Comparison of ENCODE assay signal across 25 cellular contexts in genomic region chr6:70616728-70617260, GRCh38. TPM values are rescaled to one million over a fixed set of nuclear protein-coding genes. Genes with fewer than 3 reads are reported as not detected.
DNase-seq lines count a peak whose midpoint lies in the region; ATAC-seq, FAIRE-seq and TF ChIP-seq lines count a peak whose summit lies in the region.
"Had no signal": no experiment of that assay in that cellular context is flagged by ENCODE, and none has a peak within 500 bp of the region (broad histone marks: within the 10 kb centered on the region; RNA-seq: fewer than 3 reads in every experiment).

No MANE protein-coding gene starts in this region.

- H3K4me2 ChIP-seq in HepG2 (ENCODE audit: low read depth, low read length) = no peak overlapping the region
- H3K4me2 ChIP-seq in neural progenitor cell = no peak overlapping the region

- H3K4me3 ChIP-seq in breast epithelium (no peak overlapping the region), HepG2 (replicated peaks in 1 of 3; ENCODE audit: insufficient read depth in 1 of 3, low read depth in 2 of 3, low read length in 3 of 3) (no peak overlapping the region), transverse colon (no peak overlapping the region), tibial artery (no peak overlapping the region), neural progenitor cell (no peak overlapping the region)
- H3K4me3 ChIP-seq: MG63, SK-N-MC had no signal

- H4K20me1 ChIP-seq in HepG2 (ENCODE audit: insufficient read depth, low read length) (no peaks in the 10 kb centered on the region), neural progenitor cell (ENCODE audit: low read depth) (no peaks in the 10 kb centered on the region)

- H3K4me1 ChIP-seq in breast epithelium (no peaks in the 10 kb centered on the region), HepG2 (ENCODE audit: insufficient read depth, low read length) (peaks cover 7% of the 10 kb centered on the region; the same call in 1 of the 2 replicates), transverse colon (peaks cover 0 to 7% (median 0%) of the 10 kb centered on the region in 4 donors), tibial artery (no peaks in the 10 kb centered on the region), neural progenitor cell (no peaks in the 10 kb centered on the region)

- H3K9me3 Mint-ChIP-seq in MCF 10A (ENCODE audit: unreplicated experiment) (no peaks in the 10 kb centered on the region), neural progenitor cell (no peaks in the 10 kb centered on the region)
- H3K9me3 Mint-ChIP-seq: CD8-positive, alpha-beta memory T cell had no signal

- DNase-seq in MCF 10A (ENCODE audit: unreplicated experiment) (peak; percentile 2), breast epithelium (ENCODE audit: low spot score in 2 of 2) (no peak), UCSD-AML1 (lab: John Stamatoyannopoulos, UW; ENCODE audit: unreplicated experiment) (peak; percentile 6), HepG2 (ENCODE audit: low spot score) (peak; percentile 15), transverse colon (peak; percentile 14), tibial artery (no peak), neural progenitor cell (ENCODE audit: low spot score) (no peak)
- DNase-seq: CD8-positive, alpha-beta memory T cell; DMS153; DND-41; Karpas-422; MG63; NCI-H2029; NCI-H446 treated with DMSO at 0.1 percent for 48 hours; NCI-H526; SHP77 treated with DMSO at 0.1 percent for 48 hours had no signal

- H3K27me3 ChIP-seq in breast epithelium = no peaks in the 10 kb centered on the region
- H3K27me3 ChIP-seq in HepG2 (ENCODE audit: control insufficient read depth in 1 of 2, insufficient read depth in 2 of 2, low read length in 2 of 2) = no peaks in the 10 kb centered on the region
- H3K27me3 ChIP-seq in transverse colon = no peaks in the 10 kb centered on the region
- H3K27me3 ChIP-seq in tibial artery = no peaks in the 10 kb centered on the region
- no peaks in the 10 kb centered on the region for H3K27me3 ChIP-seq in neural progenitor cell
- H3K27me3 ChIP-seq: MG63 had no signal

- H2AFZ ChIP-seq in HepG2 (ENCODE audit: low read length) = no peak overlapping the region
- H2AFZ ChIP-seq in neural progenitor cell (replicated peaks) = no peak overlapping the region

- ATAC-seq in HepG2 (no peak), GM19455 (IDR thresholded peaks at IDR 0.05; ENCODE audit: unreplicated experiment) (no peak)
- ATAC-seq: HCT116, Panc1 had no signal

- CTCF ChIA-PET in MCF 10A (lab: Yijun Ruan, JAX) (interaction anchor here (0.7 kb wide), 2 partner anchors 73 to 209 kb away, joined by 3 to 7 read pairs; no protein-coding TSS in a partner anchor), HepG2 (lab: Yijun Ruan, JAX; ENCODE audit: low intra/inter-chr PET ratio, low total read pairs) (no interaction called here)

- H3K9ac ChIP-seq in HepG2 (ENCODE audit: insufficient read depth, low read depth, low read length) = no peak overlapping the region
- no peak overlapping the region for H3K9ac ChIP-seq in neural progenitor cell

- BruUV-seq in MCF 10A (replicated peaks; lab: Mats Ljungman, UMichigan) (no TSS peak), HepG2 (replicated peaks; lab: Mats Ljungman, UMichigan) (no TSS peak)

- no peak for TF ChIP-seq CTCF in MCF 10A (IDR thresholded peaks at IDR 0.05; ENCODE audit: unreplicated experiment)
- TF ChIP-seq CTCF in breast epithelium (IDR thresholded peaks at IDR 0.05) = no peak
- no peak for TF ChIP-seq CTCF in HepG2 (CRISPR knock-in tag; IDR thresholded peaks at IDR 0.05)
- TF ChIP-seq CTCF in transverse colon (IDR thresholded peaks at IDR 0.05) = no peak
- no peak for TF ChIP-seq CTCF in tibial artery (IDR thresholded peaks at IDR 0.05)
- TF ChIP-seq CTCF in neural progenitor cell (IDR thresholded peaks at IDR 0.05) = no peak

- H3K27ac Mint-ChIP-seq in MCF 10A (ENCODE audit: low read depth, unreplicated experiment) (no peak overlapping the region), neural progenitor cell (no peak overlapping the region)
- H3K27ac Mint-ChIP-seq: B cell; CD8-positive, alpha-beta memory T cell had no signal

- WGBS in HepG2 (ENCODE audit: low lambda C conversion rate) = 44% methylated on average over 3 of the region's 3 CpGs
- WGBS in transverse colon (ENCODE audit: low coverage in 1 of 2), 2 donors = 59 to 71% methylated on average over 2 to 3 of the region's 3 CpGs

- FAIRE-seq in HepG2 (lab: Jason Lieb, UNC) = no peak
- FAIRE-seq: H1 had no signal

- no peaks in the 10 kb centered on the region for H3K36me3 Mint-ChIP-seq in MCF 10A (ENCODE audit: insufficient read depth, unreplicated experiment)
- no peaks in the 10 kb centered on the region for H3K36me3 Mint-ChIP-seq in neural progenitor cell
- H3K36me3 Mint-ChIP-seq: CD8-positive, alpha-beta memory T cell had no signal

- POLR2A ChIA-PET in MCF 10A (lab: Yijun Ruan, JAX) (no interaction called here), HepG2 (lab: Yijun Ruan, JAX) (no interaction called here)

- H3K9me3 ChIP-seq in breast epithelium (no peaks in the 10 kb centered on the region), HepG2 (ENCODE audit: low read length) (no peaks in the 10 kb centered on the region), transverse colon (peaks cover 0 to 3% of the 10 kb centered on the region in 2 donors), tibial artery (no peaks in the 10 kb centered on the region), neural progenitor cell (ENCODE audit: low read depth) (no peaks in the 10 kb centered on the region)
- H3K9me3 ChIP-seq: MG63 had no signal

- no peak for TF ChIP-seq RAD21 in HepG2 (CRISPR knock-in tag; IDR thresholded peaks at IDR 0.05)

- H3K4me3 Mint-ChIP-seq in MCF 10A (ENCODE audit: unreplicated experiment) = no peak overlapping the region
- no peak overlapping the region for H3K4me3 Mint-ChIP-seq in neural progenitor cell
- H3K4me3 Mint-ChIP-seq: B cell; CD8-positive, alpha-beta memory T cell had no signal

- no peak for TF ChIP-seq EP300 in HepG2 (IDR thresholded peaks at IDR 0.05; ENCODE audit: low read depth in 2 of 2, low read length in 2 of 2)
- TF ChIP-seq EP300 in HepG2 (CRISPR knock-in tag; IDR thresholded peaks at IDR 0.05; ENCODE audit: borderline replicate concordance) = no peak
- no peak for TF ChIP-seq EP300 in transverse colon (IDR thresholded peaks at IDR 0.05; ENCODE audit: low read depth)

- no peaks in the 10 kb centered on the region for H3F3A ChIP-seq in neural progenitor cell (ENCODE audit: low read depth)

- no peaks in the 10 kb centered on the region for H3K79me2 ChIP-seq in HepG2 (ENCODE audit: insufficient read depth, low read length)
- no peaks in the 10 kb centered on the region for H3K79me2 ChIP-seq in neural progenitor cell (ENCODE audit: low read depth)

- H3K36me3 ChIP-seq in breast epithelium (no peaks in the 10 kb centered on the region), HepG2 (replicated peaks in 1 of 2; ENCODE audit: control insufficient read depth in 1 of 2, insufficient read depth in 2 of 2, low read length in 2 of 2) (no peaks in the 10 kb centered on the region), transverse colon (no peaks in the 10 kb centered on the region), tibial artery (no peaks in the 10 kb centered on the region), neural progenitor cell (no peaks in the 10 kb centered on the region)
- H3K36me3 ChIP-seq: MG63 had no signal

- no peak for TF ChIP-seq POLR2A in breast epithelium (IDR thresholded peaks at IDR 0.05)
- TF ChIP-seq POLR2A in HepG2 (IDR thresholded peaks at IDR 0.05; ENCODE audit: insufficient read depth in 1 of 2, low read depth in 2 of 2, low read length in 2 of 2) = no peak
- TF ChIP-seq POLR2A in transverse colon (IDR thresholded peaks at IDR 0.05) = no peak

- H3K27ac ChIP-seq in breast epithelium (no peak overlapping the region), HepG2 (ENCODE audit: extremely low read length, insufficient read depth, low read length) (no peak overlapping the region), transverse colon (no peak overlapping the region), tibial artery (no peak overlapping the region), neural progenitor cell (no peak overlapping the region)
- H3K27ac ChIP-seq: 22Rv1, C4-2B, HL-60, SK-N-MC had no signal

- H3K27me3 Mint-ChIP-seq in MCF 10A (ENCODE audit: insufficient read depth, unreplicated experiment) (peaks cover 8% of the 10 kb centered on the region), neural progenitor cell (ENCODE audit: insufficient read depth, low read depth) (peaks cover 2% of the 10 kb centered on the region)

- in situ Hi-C loops in HepG2 (cut with HindIII; ENCODE audit: extremely low pct_ligation_motif_present, low pct_unique_long_range_greater_than_20kb) (no loop called here), transverse colon (cut with MboI; ENCODE audit: low pct_ligation_motif_present in 1 of 4, low pct_unique_long_range_greater_than_20kb in 1 of 4, low sequenced_read_pairs in 3 of 4) (no loop called here)

- H3K4me1 Mint-ChIP-seq in MCF 10A (ENCODE audit: insufficient read depth, unreplicated experiment) (no peaks in the 10 kb centered on the region), neural progenitor cell (no peaks in the 10 kb centered on the region)
- H3K4me1 Mint-ChIP-seq: B cell; CD8-positive, alpha-beta memory T cell had no signal

- intact Hi-C loops in MCF 10A (cut with micrococcal nuclease) (no loop called here), breast epithelium (cut with DNase I; ENCODE audit: low total_unique reads) (no loop called here), HepG2 (cut with micrococcal nuclease; ENCODE audit: unreplicated experiment) (no loop called here), transverse colon (cut with DNase I; ENCODE audit: low total_unique reads) (no loop called here), tibial artery (cut with DNase I; ENCODE audit: low total_unique reads) (no loop called here)

RNA-seq across cellular contexts. Expression of gene SDHAF4, which starts 50.1 kb away (rescaled TPM):
- total RNA-seq in MCF 10A (2022) (13.1 and 15.2 TPM in 2 replicates), breast epithelium (10 to 100 TPM; 12.6 to 14.7 (median 13.2) TPM), HepG2 (2016; rRNA removed; fragmentation: Illumina TruSeq; extraction: Trizol) (7.1 and 7.5 TPM in 2 replicates), transverse colon (1 to 10 TPM; 1.9 to 8.3 (median 5.3) TPM), neural progenitor cell (ENCODE audit: low replicate concordance) (56.4 and 98.2 TPM in 2 replicates)
- 3.3 and 3.6 TPM in 2 replicates for total RNA-seq in HepG2 (2016; cell fraction: cytosol; rRNA removed; fragmentation: Illumina TruSeq; extraction: Trizol; ENCODE audit: low read depth)
- 6.9 and 7.8 TPM in 2 replicates for total RNA-seq in HepG2 (2016; cell fraction: insoluble cytoplasmic fraction; rRNA removed; fragmentation: Illumina TruSeq; extraction: Trizol)
- 6.3 and 6.6 TPM in 2 replicates for total RNA-seq in HepG2 (2016; cell fraction: membrane; rRNA removed; fragmentation: Illumina TruSeq; extraction: Trizol)
- 6.1 and 6.3 TPM in 2 replicates for total RNA-seq in HepG2 (2016; cell fraction: nucleus; rRNA removed; fragmentation: Illumina TruSeq; extraction: Trizol)
- polyA plus RNA-seq in HepG2 (2011; rRNA removed) = 9.5 and 10.8 TPM in 2 replicates
- 5.0 and 5.6 TPM in 2 replicates for polyA plus RNA-seq in HepG2 (2011; cell fraction: cytosol; rRNA removed)
- 3.1 and 3.5 TPM in 2 replicates for polyA plus RNA-seq in HepG2 (2011; cell fraction: nucleus; rRNA removed)
- 8.4 and 14.7 TPM in 2 replicates for polyA plus RNA-seq in HepG2 (2012)
- 1.7 and 3.2 TPM in 2 replicates for polyA plus RNA-seq in HepG2 (2016; cell fraction: cytosol; fragmentation: Illumina TruSeq; extraction: Trizol; ENCODE audit: low read depth)
- 7.0 and 8.4 TPM in 2 replicates for polyA plus RNA-seq in HepG2 (2016; cell fraction: insoluble cytoplasmic fraction; fragmentation: Illumina TruSeq; extraction: Trizol; ENCODE audit: low read depth)
- polyA plus RNA-seq in HepG2 (2016; cell fraction: membrane; fragmentation: Illumina TruSeq; extraction: Trizol; ENCODE audit: low read depth) = 4.1 TPM in 2 replicates
- polyA plus RNA-seq in HepG2 (2016; cell fraction: nucleus; fragmentation: Illumina TruSeq; extraction: Trizol; ENCODE audit: insufficient read depth, low read depth) = 6.6 and 9.4 TPM in 2 replicates
- polyA minus RNA-seq in HepG2 (2011; rRNA and poly(A)+ RNA removed; ENCODE audit: low replicate concordance) = 1.0 and 1.9 TPM in 2 replicates
- 4.4 and 4.7 TPM in 2 replicates for polyA minus RNA-seq in HepG2 (2011; cell fraction: cytosol; rRNA and poly(A)+ RNA removed)
- polyA minus RNA-seq in HepG2 (2011; cell fraction: nucleus; rRNA and poly(A)+ RNA removed) = 7.7 and 19.6 TPM in 2 replicates

RNA-seq across cellular contexts. Expression of gene SMAP1, which starts 50.9 kb away (rescaled TPM):
- 26.5 and 28.2 TPM in 2 replicates for total RNA-seq in MCF 10A (2022)
- 10 to 100 TPM; 22.0 to 36.6 (median 27.1) TPM for total RNA-seq in breast epithelium
- 13.4 and 16.1 TPM in 2 replicates for total RNA-seq in HepG2 (2016; rRNA removed; fragmentation: Illumina TruSeq; extraction: Trizol)
- 6.8 and 7.7 TPM in 2 replicates for total RNA-seq in HepG2 (2016; cell fraction: cytosol; rRNA removed; fragmentation: Illumina TruSeq; extraction: Trizol; ENCODE audit: low read depth)
- total RNA-seq in HepG2 (2016; cell fraction: insoluble cytoplasmic fraction; rRNA removed; fragmentation: Illumina TruSeq; extraction: Trizol) = 13.2 and 17.1 TPM in 2 replicates
- total RNA-seq in HepG2 (2016; cell fraction: membrane; rRNA removed; fragmentation: Illumina TruSeq; extraction: Trizol) = 12.9 and 15.6 TPM in 2 replicates
- total RNA-seq in HepG2 (2016; cell fraction: nucleus; rRNA removed; fragmentation: Illumina TruSeq; extraction: Trizol) = 15.7 and 16.0 TPM in 2 replicates
- polyA plus RNA-seq in HepG2 (2011; rRNA removed) = 15.4 and 17.8 TPM in 2 replicates
- 13.8 and 13.9 TPM in 2 replicates for polyA plus RNA-seq in HepG2 (2011; cell fraction: cytosol; rRNA removed)
- polyA plus RNA-seq in HepG2 (2011; cell fraction: nucleus; rRNA removed) = 8.5 and 9.7 TPM in 2 replicates
- polyA plus RNA-seq in HepG2 (2012) = 18.5 and 22.2 TPM in 2 replicates
- polyA plus RNA-seq in HepG2 (2016; cell fraction: cytosol; fragmentation: Illumina TruSeq; extraction: Trizol; ENCODE audit: low read depth) = 8.6 and 8.9 TPM in 2 replicates
- 24.3 and 27.8 TPM in 2 replicates for polyA plus RNA-seq in HepG2 (2016; cell fraction: insoluble cytoplasmic fraction; fragmentation: Illumina TruSeq; extraction: Trizol; ENCODE audit: low read depth)
- polyA plus RNA-seq in HepG2 (2016; cell fraction: membrane; fragmentation: Illumina TruSeq; extraction: Trizol; ENCODE audit: low read depth) = 14.3 and 16.6 TPM in 2 replicates
- 14.1 and 16.2 TPM in 2 replicates for polyA plus RNA-seq in HepG2 (2016; cell fraction: nucleus; fragmentation: Illumina TruSeq; extraction: Trizol; ENCODE audit: insufficient read depth, low read depth)
- polyA minus RNA-seq in HepG2 (2011; rRNA and poly(A)+ RNA removed; ENCODE audit: low replicate concordance) = 19.2 and 21.6 TPM in 2 replicates
- 14.9 and 16.2 TPM in 2 replicates for polyA minus RNA-seq in HepG2 (2011; cell fraction: cytosol; rRNA and poly(A)+ RNA removed)
- 22.8 and 24.1 TPM in 2 replicates for polyA minus RNA-seq in HepG2 (2011; cell fraction: nucleus; rRNA and poly(A)+ RNA removed)
- total RNA-seq in transverse colon = 10 to 100 TPM; 10.3 to 49.3 (median 35.3) TPM
- total RNA-seq in neural progenitor cell (ENCODE audit: low replicate concordance) = 32.7 and 36.5 TPM in 2 replicates

Comparison
In these comparisons a context has a peak if more than half of its experiments do, and no peak if none do; other contexts are left out.
1. DNase-seq: peak in MCF 10A (single experiment), UCSD-AML1 (single experiment), HepG2 (single experiment) and transverse colon (single experiment); none in breast epithelium (0 of 2), tibial artery (0 of 2) and neural progenitor cell (single experiment).